ENCODE assay signal across 1 cellular context in the genomic region with DNA sequence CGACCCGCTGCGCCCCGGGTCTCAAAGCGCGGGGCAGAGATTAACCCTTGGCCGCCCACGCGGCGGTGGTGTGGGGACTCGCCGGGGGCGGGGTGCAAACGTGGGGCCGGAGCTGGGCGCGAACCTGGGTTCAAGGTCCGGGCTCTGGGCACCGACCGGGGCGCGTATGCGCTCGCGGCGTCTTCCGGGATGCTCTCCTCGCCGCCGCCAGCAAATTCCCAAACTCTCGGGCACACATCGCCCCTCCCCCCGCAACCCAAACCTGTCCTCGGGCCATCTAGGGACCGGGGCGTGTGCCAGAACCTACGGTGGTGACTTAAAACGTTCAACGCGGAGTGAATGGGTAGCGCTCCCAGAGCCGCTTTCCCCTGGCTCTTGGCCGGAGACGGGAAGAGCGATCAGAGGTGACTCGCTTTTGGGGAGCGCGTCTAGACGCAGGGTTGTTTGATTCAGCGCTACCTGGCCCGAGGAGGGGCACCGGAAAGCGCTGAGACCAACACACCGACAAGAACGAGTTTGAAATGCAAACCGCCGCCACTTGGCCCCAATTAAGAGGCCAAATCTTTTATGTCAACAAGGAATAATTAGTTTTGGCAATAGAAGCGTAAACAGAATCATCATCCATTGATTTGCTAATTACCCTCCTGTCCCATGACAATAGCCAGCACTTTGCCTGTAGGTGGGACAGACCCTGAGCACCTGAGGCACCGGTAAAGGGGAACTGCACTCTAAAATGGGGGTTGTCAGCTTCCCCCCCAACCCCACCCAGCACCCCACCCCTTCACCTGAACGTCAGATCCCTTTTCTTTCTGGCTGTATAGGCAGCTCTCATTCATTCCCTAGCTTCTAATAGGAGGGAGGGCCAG.
A peak's percentile ranks its signal among the peaks of the same experiment; 100 is the strongest.
TF ChIP-seq lines count a peak whose summit lies in the region.

No MANE protein-coding gene starts in this region.

TF ChIP-seq in HepG2, 621 proteins besides CTCF, POLR2A, EP300 and RAD21 (continued from another document and continues in another):
- TF ChIP-seq, protein P1, sequence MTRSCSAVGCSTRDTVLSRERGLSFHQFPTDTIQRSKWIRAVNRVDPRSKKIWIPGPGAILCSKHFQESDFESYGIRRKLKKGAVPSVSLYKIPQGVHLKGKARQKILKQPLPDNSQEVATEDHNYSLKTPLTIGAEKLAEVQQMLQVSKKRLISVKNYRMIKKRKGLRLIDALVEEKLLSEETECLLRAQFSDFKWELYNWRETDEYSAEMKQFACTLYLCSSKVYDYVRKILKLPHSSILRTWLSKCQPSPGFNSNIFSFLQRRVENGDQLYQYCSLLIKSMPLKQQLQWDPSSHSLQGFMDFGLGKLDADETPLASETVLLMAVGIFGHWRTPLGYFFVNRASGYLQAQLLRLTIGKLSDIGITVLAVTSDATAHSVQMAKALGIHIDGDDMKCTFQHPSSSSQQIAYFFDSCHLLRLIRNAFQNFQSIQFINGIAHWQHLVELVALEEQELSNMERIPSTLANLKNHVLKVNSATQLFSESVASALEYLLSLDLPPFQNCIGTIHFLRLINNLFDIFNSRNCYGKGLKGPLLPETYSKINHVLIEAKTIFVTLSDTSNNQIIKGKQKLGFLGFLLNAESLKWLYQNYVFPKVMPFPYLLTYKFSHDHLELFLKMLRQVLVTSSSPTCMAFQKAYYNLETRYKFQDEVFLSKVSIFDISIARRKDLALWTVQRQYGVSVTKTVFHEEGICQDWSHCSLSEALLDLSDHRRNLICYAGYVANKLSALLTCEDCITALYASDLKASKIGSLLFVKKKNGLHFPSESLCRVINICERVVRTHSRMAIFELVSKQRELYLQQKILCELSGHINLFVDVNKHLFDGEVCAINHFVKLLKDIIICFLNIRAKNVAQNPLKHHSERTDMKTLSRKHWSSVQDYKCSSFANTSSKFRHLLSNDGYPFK (CRISPR knock-in tag; IDR thresholded peaks at IDR 0.05; ENCODE audit: borderline replicate concordance): peak; percentile 74; the same call in 1 of the 2 replicates
- TF ChIP-seq ZNF510 (CRISPR knock-in tag; IDR thresholded peaks at IDR 0.05; ENCODE audit: low read depth) (no peak), ZNF577 (CRISPR knock-in tag; IDR thresholded peaks at IDR 0.05; ENCODE audit: borderline replicate concordance, low read depth) (no peak), ZNF563 (CRISPR knock-in tag; IDR thresholded peaks at IDR 0.05) (peak; percentile 93), ZNF569 (CRISPR knock-in tag; IDR thresholded peaks at IDR 0.05; ENCODE audit: borderline replicate concordance) (no peak), DNMT3B (CRISPR knock-in tag; conservative IDR thresholded peaks at IDR 0.05) (0 out of 2 replicates have a peak, but pooled peaks have one; percentile 70), ZFY (CRISPR knock-in tag; IDR thresholded peaks at IDR 0.05) (peak; percentile 11; the same call in 1 of the 2 replicates), SALL2 (CRISPR knock-in tag; IDR thresholded peaks at IDR 0.05) (peak; percentile 77), ZKSCAN5 (CRISPR knock-in tag; IDR thresholded peaks at IDR 0.05) (0 out of 2 replicates have a peak, but pooled peaks have one; percentile 33), EEA1 (CRISPR knock-in tag; IDR thresholded peaks at IDR 0.05; ENCODE audit: borderline replicate concordance) (0 out of 2 replicates have a peak, but pooled peaks have one; percentile 66), ZNF350 (CRISPR knock-in tag; IDR thresholded peaks at IDR 0.05; ENCODE audit: borderline replicate concordance, low read depth) (peak; percentile 72; the same call in 1 of the 2 replicates), ZNF776 (CRISPR knock-in tag; IDR thresholded peaks at IDR 0.05) (peak; percentile 92), MZF1 (CRISPR knock-in tag; IDR thresholded peaks at IDR 0.05; ENCODE audit: borderline replicate concordance) (peak; percentile 58; the same call in 1 of the 2 replicates), ZFP37 (CRISPR knock-in tag; IDR thresholded peaks at IDR 0.05; ENCODE audit: borderline replicate concordance) (peak; percentile 80; the same call in 1 of the 2 replicates), ZNF431 (CRISPR knock-in tag; IDR thresholded peaks at IDR 0.05; ENCODE audit: borderline replicate concordance, low read depth) (peak; percentile 62; the same call in 1 of the 2 replicates)
- TF ChIP-seq, protein P2, sequence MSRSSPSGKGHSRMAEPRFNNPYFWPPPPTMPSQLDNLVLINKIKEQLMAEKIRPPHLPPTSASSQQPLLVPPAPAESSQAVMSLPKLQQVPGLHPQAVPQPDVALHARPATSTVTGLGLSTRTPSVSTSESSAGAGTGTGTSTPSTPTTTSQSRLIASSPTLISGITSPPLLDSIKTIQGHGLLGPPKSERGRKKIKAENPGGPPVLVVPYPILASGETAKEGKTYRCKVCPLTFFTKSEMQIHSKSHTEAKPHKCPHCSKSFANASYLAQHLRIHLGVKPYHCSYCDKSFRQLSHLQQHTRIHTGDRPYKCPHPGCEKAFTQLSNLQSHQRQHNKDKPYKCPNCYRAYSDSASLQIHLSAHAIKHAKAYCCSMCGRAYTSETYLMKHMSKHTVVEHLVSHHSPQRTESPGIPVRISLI (CRISPR knock-in tag; IDR thresholded peaks at IDR 0.05; ENCODE audit: borderline replicate concordance): no peak
- TF ChIP-seq, protein P3, sequence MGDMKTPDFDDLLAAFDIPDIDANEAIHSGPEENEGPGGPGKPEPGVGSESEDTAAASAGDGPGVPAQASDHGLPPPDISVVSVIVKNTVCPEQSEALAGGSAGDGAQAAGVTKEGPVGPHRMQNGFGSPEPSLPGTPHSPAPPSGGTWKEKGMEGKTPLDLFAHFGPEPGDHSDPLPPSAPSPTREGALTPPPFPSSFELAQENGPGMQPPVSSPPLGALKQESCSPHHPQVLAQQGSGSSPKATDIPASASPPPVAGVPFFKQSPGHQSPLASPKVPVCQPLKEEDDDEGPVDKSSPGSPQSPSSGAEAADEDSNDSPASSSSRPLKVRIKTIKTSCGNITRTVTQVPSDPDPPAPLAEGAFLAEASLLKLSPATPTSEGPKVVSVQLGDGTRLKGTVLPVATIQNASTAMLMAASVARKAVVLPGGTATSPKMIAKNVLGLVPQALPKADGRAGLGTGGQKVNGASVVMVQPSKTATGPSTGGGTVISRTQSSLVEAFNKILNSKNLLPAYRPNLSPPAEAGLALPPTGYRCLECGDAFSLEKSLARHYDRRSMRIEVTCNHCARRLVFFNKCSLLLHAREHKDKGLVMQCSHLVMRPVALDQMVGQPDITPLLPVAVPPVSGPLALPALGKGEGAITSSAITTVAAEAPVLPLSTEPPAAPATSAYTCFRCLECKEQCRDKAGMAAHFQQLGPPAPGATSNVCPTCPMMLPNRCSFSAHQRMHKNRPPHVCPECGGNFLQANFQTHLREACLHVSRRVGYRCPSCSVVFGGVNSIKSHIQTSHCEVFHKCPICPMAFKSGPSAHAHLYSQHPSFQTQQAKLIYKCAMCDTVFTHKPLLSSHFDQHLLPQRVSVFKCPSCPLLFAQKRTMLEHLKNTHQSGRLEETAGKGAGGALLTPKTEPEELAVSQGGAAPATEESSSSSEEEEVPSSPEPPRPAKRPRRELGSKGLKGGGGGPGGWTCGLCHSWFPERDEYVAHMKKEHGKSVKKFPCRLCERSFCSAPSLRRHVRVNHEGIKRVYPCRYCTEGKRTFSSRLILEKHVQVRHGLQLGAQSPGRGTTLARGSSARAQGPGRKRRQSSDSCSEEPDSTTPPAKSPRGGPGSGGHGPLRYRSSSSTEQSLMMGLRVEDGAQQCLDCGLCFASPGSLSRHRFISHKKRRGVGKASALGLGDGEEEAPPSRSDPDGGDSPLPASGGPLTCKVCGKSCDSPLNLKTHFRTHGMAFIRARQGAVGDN (CRISPR knock-in tag; IDR thresholded peaks at IDR 0.05): peak; percentile 87
- TF ChIP-seq, protein P4, sequence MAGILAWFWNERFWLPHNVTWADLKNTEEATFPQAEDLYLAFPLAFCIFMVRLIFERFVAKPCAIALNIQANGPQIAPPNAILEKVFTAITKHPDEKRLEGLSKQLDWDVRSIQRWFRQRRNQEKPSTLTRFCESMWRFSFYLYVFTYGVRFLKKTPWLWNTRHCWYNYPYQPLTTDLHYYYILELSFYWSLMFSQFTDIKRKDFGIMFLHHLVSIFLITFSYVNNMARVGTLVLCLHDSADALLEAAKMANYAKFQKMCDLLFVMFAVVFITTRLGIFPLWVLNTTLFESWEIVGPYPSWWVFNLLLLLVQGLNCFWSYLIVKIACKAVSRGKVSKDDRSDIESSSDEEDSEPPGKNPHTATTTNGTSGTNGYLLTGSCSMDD (CRISPR knock-in tag; IDR thresholded peaks at IDR 0.05): 0 out of 2 replicates have a peak, but pooled peaks have one; percentile 40
- TF ChIP-seq, protein P5, sequence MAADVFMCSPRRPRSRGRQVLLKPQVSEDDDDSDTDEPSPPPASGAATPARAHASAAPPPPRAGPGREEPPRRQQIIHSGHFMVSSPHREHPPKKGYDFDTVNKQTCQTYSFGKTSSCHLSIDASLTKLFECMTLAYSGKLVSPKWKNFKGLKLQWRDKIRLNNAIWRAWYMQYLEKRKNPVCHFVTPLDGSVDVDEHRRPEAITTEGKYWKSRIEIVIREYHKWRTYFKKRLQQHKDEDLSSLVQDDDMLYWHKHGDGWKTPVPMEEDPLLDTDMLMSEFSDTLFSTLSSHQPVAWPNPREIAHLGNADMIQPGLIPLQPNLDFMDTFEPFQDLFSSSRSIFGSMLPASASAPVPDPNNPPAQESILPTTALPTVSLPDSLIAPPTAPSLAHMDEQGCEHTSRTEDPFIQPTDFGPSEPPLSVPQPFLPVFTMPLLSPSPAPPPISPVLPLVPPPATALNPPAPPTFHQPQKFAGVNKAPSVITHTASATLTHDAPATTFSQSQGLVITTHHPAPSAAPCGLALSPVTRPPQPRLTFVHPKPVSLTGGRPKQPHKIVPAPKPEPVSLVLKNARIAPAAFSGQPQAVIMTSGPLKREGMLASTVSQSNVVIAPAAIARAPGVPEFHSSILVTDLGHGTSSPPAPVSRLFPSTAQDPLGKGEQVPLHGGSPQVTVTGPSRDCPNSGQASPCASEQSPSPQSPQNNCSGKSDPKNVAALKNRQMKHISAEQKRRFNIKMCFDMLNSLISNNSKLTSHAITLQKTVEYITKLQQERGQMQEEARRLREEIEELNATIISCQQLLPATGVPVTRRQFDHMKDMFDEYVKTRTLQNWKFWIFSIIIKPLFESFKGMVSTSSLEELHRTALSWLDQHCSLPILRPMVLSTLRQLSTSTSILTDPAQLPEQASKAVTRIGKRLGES (CRISPR knock-in tag; IDR thresholded peaks at IDR 0.05; ENCODE audit: borderline replicate concordance): peak; percentile 88; the same call in 1 of the 2 replicates
- TF ChIP-seq, protein P6, sequence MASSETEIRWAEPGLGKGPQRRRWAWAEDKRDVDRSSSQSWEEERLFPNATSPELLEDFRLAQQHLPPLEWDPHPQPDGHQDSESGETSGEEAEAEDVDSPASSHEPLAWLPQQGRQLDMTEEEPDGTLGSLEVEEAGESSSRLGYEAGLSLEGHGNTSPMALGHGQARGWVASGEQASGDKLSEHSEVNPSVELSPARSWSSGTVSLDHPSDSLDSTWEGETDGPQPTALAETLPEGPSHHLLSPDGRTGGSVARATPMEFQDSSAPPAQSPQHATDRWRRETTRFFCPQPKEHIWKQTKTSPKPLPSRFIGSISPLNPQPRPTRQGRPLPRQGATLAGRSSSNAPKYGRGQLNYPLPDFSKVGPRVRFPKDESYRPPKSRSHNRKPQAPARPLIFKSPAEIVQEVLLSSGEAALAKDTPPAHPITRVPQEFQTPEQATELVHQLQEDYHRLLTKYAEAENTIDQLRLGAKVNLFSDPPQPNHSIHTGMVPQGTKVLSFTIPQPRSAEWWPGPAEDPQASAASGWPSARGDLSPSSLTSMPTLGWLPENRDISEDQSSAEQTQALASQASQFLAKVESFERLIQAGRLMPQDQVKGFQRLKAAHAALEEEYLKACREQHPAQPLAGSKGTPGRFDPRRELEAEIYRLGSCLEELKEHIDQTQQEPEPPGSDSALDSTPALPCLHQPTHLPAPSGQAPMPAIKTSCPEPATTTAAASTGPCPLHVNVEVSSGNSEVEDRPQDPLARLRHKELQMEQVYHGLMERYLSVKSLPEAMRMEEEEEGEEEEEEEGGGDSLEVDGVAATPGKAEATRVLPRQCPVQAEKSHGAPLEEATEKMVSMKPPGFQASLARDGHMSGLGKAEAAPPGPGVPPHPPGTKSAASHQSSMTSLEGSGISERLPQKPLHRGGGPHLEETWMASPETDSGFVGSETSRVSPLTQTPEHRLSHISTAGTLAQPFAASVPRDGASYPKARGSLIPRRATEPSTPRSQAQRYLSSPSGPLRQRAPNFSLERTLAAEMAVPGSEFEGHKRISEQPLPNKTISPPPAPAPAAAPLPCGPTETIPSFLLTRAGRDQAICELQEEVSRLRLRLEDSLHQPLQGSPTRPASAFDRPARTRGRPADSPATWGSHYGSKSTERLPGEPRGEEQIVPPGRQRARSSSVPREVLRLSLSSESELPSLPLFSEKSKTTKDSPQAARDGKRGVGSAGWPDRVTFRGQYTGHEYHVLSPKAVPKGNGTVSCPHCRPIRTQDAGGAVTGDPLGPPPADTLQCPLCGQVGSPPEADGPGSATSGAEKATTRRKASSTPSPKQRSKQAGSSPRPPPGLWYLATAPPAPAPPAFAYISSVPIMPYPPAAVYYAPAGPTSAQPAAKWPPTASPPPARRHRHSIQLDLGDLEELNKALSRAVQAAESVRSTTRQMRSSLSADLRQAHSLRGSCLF (CRISPR knock-in tag; IDR thresholded peaks at IDR 0.05; ENCODE audit: borderline replicate concordance): no peak
